Comparison of ENCODE assay signal across 19 cellular contexts in the genomic region with DNA sequence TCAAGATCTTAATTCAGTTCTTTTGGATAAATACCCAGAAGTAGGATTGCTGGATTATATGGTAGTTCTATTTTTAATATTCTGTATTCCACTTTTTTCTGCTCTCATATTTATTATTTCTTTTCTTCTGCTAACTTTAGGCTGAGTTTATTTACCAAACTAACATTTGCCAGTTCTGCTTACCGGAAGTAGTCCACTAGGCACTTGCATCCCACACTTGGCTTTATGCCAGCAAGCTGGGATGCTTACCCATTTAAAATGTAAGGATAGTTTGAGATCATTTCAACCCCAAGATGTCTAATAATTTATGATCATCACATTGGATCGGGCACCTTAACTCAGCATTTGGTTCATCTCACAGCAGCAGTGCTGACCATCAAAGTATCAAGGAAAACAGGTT.
"Had no signal": no experiment of that assay in that cellular context is flagged by ENCODE, and none has a peak within 500 bp of the region (broad histone marks: within the 10 kb centered on the region; RNA-seq: fewer than 3 reads in every experiment).

No MANE protein-coding gene starts in this region.

- H3K36me3 ChIP-seq: MG63, SJSA1 had no signal

- H3K4me3 ChIP-seq: MG63, SJSA1, SK-N-MC had no signal

- H3K27me3 ChIP-seq: MG63, SJSA1 had no signal

- H3K4me1 ChIP-seq: SJSA1 had no signal

- DNase-seq: Karpas-422, KG1, MG63, NCI-H1092, NCI-H1105 treated with DMSO at 0.1 percent for 48 hours, NCI-H1417 treated with DMSO at 0.1 percent for 48 hours, NCI-H1694 treated with DMSO at 0.1 percent for 48 hours, NCI-H1930, NCI-H2081, NCI-H2227 treated with DMSO at 0.1 percent for 48 hours, NCI-H524, NCI-H526 treated with DMSO at 0.1 percent for 48 hours, NCI-H748 treated with DMSO at 0.1 percent for 48 hours, Right ventricle myocardium superior, RPMI8226, SIG-M5, T-helper 1 cell had no signal

- H3K9me3 ChIP-seq: SJSA1 had no signal

- H3K27ac ChIP-seq: SJSA1, SK-N-MC had no signal
